16 cellular contexts compared by ENCODE assay signal in genomic region chr1:98389809-98390208, GRCh38.
DNase-seq lines count a peak whose midpoint lies in the region; ATAC-seq, FAIRE-seq and TF ChIP-seq lines count a peak whose summit lies in the region.
"Had no signal": no experiment of that assay in that cellular context is flagged by ENCODE, and none has a peak within 500 bp of the region (broad histone marks: within the 10 kb centered on the region; RNA-seq: fewer than 3 reads in every experiment).

No MANE protein-coding gene starts in this region.

- H3K9ac ChIP-seq in endothelial cell of umbilical vein (replicated peaks; ENCODE audit: extremely low read depth, insufficient read depth, low read length), result no peak overlapping the region

- no peaks in the 10 kb centered on the region for H4K20me1 ChIP-seq in endothelial cell of umbilical vein (replicated peaks; ENCODE audit: control insufficient read depth, extremely low read depth, insufficient read depth, low read length)

- CTCF ChIA-PET in endothelial cell of umbilical vein (lab: Charles Lee) (no interaction called here), RWPE1 (lab: Yijun Ruan, JAX) (no interaction called here)

- POLR2A ChIA-PET in endothelial cell of umbilical vein (lab: Charles Lee), result no interaction called here
- POLR2A ChIA-PET in RWPE1 (lab: Yijun Ruan, JAX; ENCODE audit: low non-redundant PET), result no interaction called here

- H3K9me3 ChIP-seq in endothelial cell of umbilical vein (replicated peaks; ENCODE audit: control insufficient read depth, insufficient read depth, low read length) (no peaks in the 10 kb centered on the region), mucosa of descending colon (no peaks in the 10 kb centered on the region)

- no peak overlapping the region for H3K4me2 ChIP-seq in endothelial cell of umbilical vein (ENCODE audit: insufficient read depth, low read length)

- peak overlapping the region; percentile 60 for H2AFZ ChIP-seq in endothelial cell of umbilical vein (ENCODE audit: low read depth, low read length)

- H3K27ac ChIP-seq in endothelial cell of umbilical vein (ENCODE audit: insufficient read depth, low read depth, low read length), result peak overlapping the region; percentile 80
- H3K27ac ChIP-seq in RWPE1, result no peak overlapping the region

- ATAC-seq in mucosa of descending colon, result peak; percentile 37
- ATAC-seq in GM18505 (IDR thresholded peaks at IDR 0.05; ENCODE audit: unreplicated experiment), result no peak
- ATAC-seq: HCT116; left lobe of liver; stimulated activated effector memory CD8-positive, alpha-beta T cell treated with anti-CD3 and anti-CD28 coated beads, Interleukin-12 subunit alpha, Interleukin-12 subunit beta, amount 100 ng/mL, for 72 hours had no signal

- no TSS peak for BruUV-seq in endothelial cell of umbilical vein (replicated peaks; lab: Mats Ljungman, UMichigan)

- TF ChIP-seq CTCF in endothelial cell of umbilical vein (IDR thresholded peaks at IDR 0.05; ENCODE audit: extremely low read depth in 1 of 2, insufficient read depth in 1 of 2, low read depth in 1 of 2, low read length in 2 of 2), result no peak
- TF ChIP-seq CTCF in mucosa of descending colon (IDR thresholded peaks at IDR 0.05), result no peak
- no peak for TF ChIP-seq CTCF in RWPE1 (conservative IDR thresholded peaks at IDR 0.05; ENCODE audit: low read depth)

- H3K4me3 ChIP-seq in endothelial cell of umbilical vein (replicated peaks in 1 of 3; ENCODE audit: insufficient read depth in 1 of 3, low read depth in 1 of 3, low read length in 3 of 3) (no peak overlapping the region), mucosa of descending colon (no peak overlapping the region)

- TF ChIP-seq POLR2A in endothelial cell of umbilical vein (IDR thresholded peaks at IDR 0.05; ENCODE audit: low read depth, low read length) (no peak), GM18505 (IDR thresholded peaks at IDR 0.05; ENCODE audit: borderline replicate concordance, extremely low read depth, insufficient read depth, insufficient read length) (no peak)

- no peaks in the 10 kb centered on the region for H3K27me3 ChIP-seq in endothelial cell of umbilical vein (ENCODE audit: control insufficient read depth in 2 of 2, insufficient read depth in 2 of 2, low read length in 2 of 2)

- H3K36me3 ChIP-seq in endothelial cell of umbilical vein (ENCODE audit: control insufficient read depth in 2 of 2, extremely low read depth in 1 of 2, insufficient read depth in 2 of 2, low read length in 2 of 2) (no peaks in the 10 kb centered on the region), mucosa of descending colon (ENCODE audit: low read depth) (no peaks in the 10 kb centered on the region)

- dilution Hi-C loops in endothelial cell of umbilical vein (cut with MboI; ENCODE audit: extremely low pct_ligation_motif_present, low sequenced_read_pairs), result no loop called here

- DNase-seq in EH (ENCODE audit: low read depth) (peak; percentile 92), RKO (ENCODE audit: low spot score) (peak; percentile 24), endothelial cell of umbilical vein (ENCODE audit: low read depth, low spot score) (peak; percentile 6), mucosa of descending colon (no peak), iPS-NIHi11 (ENCODE audit: low spot score) (no peak), RWPE1 (ENCODE audit: low spot score) (no peak)
- DNase-seq in activated effector memory CD4-positive, alpha-beta T cell treated with Interleukin-2 at 50 U/mL for 16 hours, result no peak
- DNase-seq: activated CD8-positive, alpha-beta memory T cell treated with anti-CD3 and anti-CD28 coated beads, Interleukin-2, amount 50 U/mL, for 48 hours; activated naive CD8-positive, alpha-beta T cell treated with anti-CD3 and anti-CD28 coated beads for 36 hours; CD4-positive, alpha-beta T cell; dermis blood vessel endothelial cell; stimulated activated CD4-positive, alpha-beta T cell treated with anti-CD3 and anti-CD28 coated beads, Interleukin-4, amount 100 ng/mL, for 24 hours had no signal

- intact Hi-C loops in endothelial cell of umbilical vein (cut with micrococcal nuclease) (no loop called here), mucosa of descending colon (cut with DNase I, micrococcal nuclease) (no loop called here)

- no peak for FAIRE-seq in endothelial cell of umbilical vein (lab: Jason Lieb, UNC)

- no peaks in the 10 kb centered on the region for H3K9me1 ChIP-seq in endothelial cell of umbilical vein (replicated peaks; ENCODE audit: control insufficient read depth, extremely low read depth, insufficient read depth, low read length)

- H3K79me2 ChIP-seq in endothelial cell of umbilical vein (ENCODE audit: control insufficient read depth, insufficient read depth, low read length), result no peaks in the 10 kb centered on the region

- H3K4me1 ChIP-seq in endothelial cell of umbilical vein (ENCODE audit: control insufficient read depth, extremely low read depth, insufficient read depth, low read length), result peaks cover 45% of the 10 kb centered on the region
- H3K4me1 ChIP-seq in mucosa of descending colon (ENCODE audit: low read depth), result peaks cover 22% of the 10 kb centered on the region

TF ChIP-seq in endothelial cell of umbilical vein, 7 proteins besides CTCF, POLR2A, EP300 and RAD21:
- peak; percentile 40 for TF ChIP-seq FOS (IDR thresholded peaks at IDR 0.05; ENCODE audit: borderline replicate concordance, insufficient read depth, low read length)
- no peak for TF ChIP-seq POLR2AphosphoS5 (IDR thresholded peaks at IDR 0.05; ENCODE audit: insufficient read depth, low read depth, low read length)

Comparison
In these comparisons a context has a peak if more than half of its experiments do, and no peak if none do; other contexts are left out.
1. DNase-seq: peak in EH (single experiment), RKO (single experiment) and endothelial cell of umbilical vein (single experiment); none in mucosa of descending colon (0 of 3), activated effector memory CD4-positive, alpha-beta T cell treated with Interleukin-2 at 50 U/mL for 16 hours (single experiment), iPS-NIHi11 (single experiment) and RWPE1 (single experiment).